ENCODE assay signal across 8 cellular contexts in the genomic region with DNA sequence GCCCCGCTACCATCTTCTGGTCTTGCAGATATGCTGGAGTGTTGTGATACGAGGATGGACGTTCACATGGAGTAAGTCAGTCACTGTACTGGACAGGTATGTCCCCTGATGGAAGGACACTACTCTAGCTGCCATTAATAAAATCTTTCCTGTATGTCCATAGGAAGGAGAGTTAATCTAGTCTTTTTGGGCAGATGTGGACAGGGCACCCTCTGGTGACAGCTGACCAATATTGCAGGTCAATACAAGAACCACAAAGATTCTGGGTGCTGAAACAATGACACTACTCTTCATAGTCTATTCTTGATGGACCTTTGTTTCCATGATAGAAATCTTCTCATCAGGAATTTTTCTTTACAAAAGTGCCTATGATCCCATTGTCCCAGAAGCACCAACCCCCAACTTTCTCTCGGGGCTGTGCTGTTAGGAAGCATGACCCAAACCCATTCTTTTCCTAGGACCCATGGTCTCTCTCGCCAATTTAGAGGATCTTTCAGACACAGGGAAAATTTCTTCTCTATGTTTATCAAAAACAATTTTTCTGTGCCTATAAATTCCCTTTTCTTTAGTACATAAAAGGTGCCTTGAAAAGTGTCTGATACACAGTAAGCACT.
DNase-seq lines count a peak whose midpoint lies in the region; ATAC-seq, FAIRE-seq and TF ChIP-seq lines count a peak whose summit lies in the region.

No MANE protein-coding gene starts in this region.

- H3K4me3 Mint-ChIP-seq in effector memory CD8-positive, alpha-beta T cell: no peak overlapping the region

- FAIRE-seq in D721Med (lab: Jason Lieb, UNC): peak; percentile 11
- peak; percentile 27 for FAIRE-seq in H54 (lab: Jason Lieb, UNC)

- TF ChIP-seq POLR2A in H54 (IDR thresholded peaks at IDR 0.05; ENCODE audit: low read depth, low read length) (no peak), Peyer's patch (IDR thresholded peaks at IDR 0.05) (no peak)

- H3K27me3 ChIP-seq in Peyer's patch: no peaks in the 10 kb centered on the region

- no peaks in the 10 kb centered on the region for H3K27me3 Mint-ChIP-seq in effector memory CD8-positive, alpha-beta T cell

- DNase-seq in D721Med (ENCODE audit: insufficient read length, low spot score) (peak; percentile 16), H54 (ENCODE audit: insufficient read length, low spot score) (peak; percentile 6), Peyer's patch (no peak), glomerular visceral epithelial cell (ENCODE audit: extremely low spot score) (peak; percentile 56), NCI-H226 (no peak)
- no peak for DNase-seq in effector memory CD8-positive, alpha-beta T cell

- no peaks in the 10 kb centered on the region for H3K9me3 ChIP-seq in Peyer's patch

- no peak overlapping the region for H3K27ac ChIP-seq in Peyer's patch

- no peaks in the 10 kb centered on the region for H3K4me1 ChIP-seq in Peyer's patch

- no peak overlapping the region for H3K4me3 ChIP-seq in Peyer's patch

- no peaks in the 10 kb centered on the region for H3K36me3 ChIP-seq in Peyer's patch

- no peaks in the 10 kb centered on the region for H3K4me1 Mint-ChIP-seq in effector memory CD8-positive, alpha-beta T cell (ENCODE audit: low read depth in 2 of 2)

- ATAC-seq in effector memory CD8-positive, alpha-beta T cell (replicated peaks): no peak
- ATAC-seq in GM18870 (IDR thresholded peaks at IDR 0.05; ENCODE audit: unreplicated experiment) (no peak), GM21717 (IDR thresholded peaks at IDR 0.05; ENCODE audit: unreplicated experiment) (no peak)

- peaks cover 0 to 6% of the 10 kb centered on the region in 2 donors for H3K9me3 Mint-ChIP-seq in effector memory CD8-positive, alpha-beta T cell

- H3K27ac Mint-ChIP-seq in effector memory CD8-positive, alpha-beta T cell: no peak overlapping the region

- no peaks in the 10 kb centered on the region for H3K36me3 Mint-ChIP-seq in effector memory CD8-positive, alpha-beta T cell (ENCODE audit: insufficient read depth)

- TF ChIP-seq CTCF in D721Med (IDR thresholded peaks at IDR 0.05; ENCODE audit: insufficient read depth, missing control alignments): peak; percentile 83
- peak in 4 of 6 experiments; percentile 20 to 52 (median 40) for TF ChIP-seq CTCF in Peyer's patch (IDR thresholded peaks at IDR 0.05)

Comparison
In these comparisons a context has a peak if more than half of its experiments do, and no peak if none do; other contexts are left out.
1. DNase-seq: peak in D721Med (single experiment), H54 (single experiment) and glomerular visceral epithelial cell (single experiment); none in Peyer's patch (0 of 3), effector memory CD8-positive, alpha-beta T cell (0 of 3) and NCI-H226 (single experiment).